ENCODE assay signal across 16 cellular contexts in genomic region chr15:49644364-49644794, GRCh38. TPM values are rescaled to one million over a fixed set of nuclear protein-coding genes. Genes with fewer than 3 reads are reported as not detected.
A peak's percentile ranks its signal among the peaks of the same experiment; 100 is the strongest.
DNase-seq lines count a peak whose midpoint lies in the region; ATAC-seq and TF ChIP-seq lines count a peak whose summit lies in the region.
"Had no signal": no experiment of that assay in that cellular context is flagged by ENCODE, and none has a peak within 500 bp of the region (broad histone marks: within the 10 kb centered on the region; RNA-seq: fewer than 3 reads in every experiment).

No MANE protein-coding gene starts in this region.

- H3K9me3 Mint-ChIP-seq in brain = peaks cover 0 to 5% (median 3%) of the 10 kb centered on the region in 5 experiments
- H3K9me3 Mint-ChIP-seq: activated CD4-positive, alpha-beta T cell treated with anti-CD3 and anti-CD28 coated beads, Interleukin-2, amount 10 ng/mL, durations not matched to agents 24 days and 14 days; CD4-positive, alpha-beta memory T cell had no signal

- H3K4me1 Mint-ChIP-seq in brain = peaks cover 28% of the 10 kb centered on the region
- H3K4me1 Mint-ChIP-seq: activated CD4-positive, alpha-beta T cell treated with anti-CD3 and anti-CD28 coated beads, Interleukin-2, amount 10 ng/mL, durations not matched to agents 24 days and 14 days had no signal

- peaks cover 29% of the 10 kb centered on the region for H3K36me3 Mint-ChIP-seq in brain

- H3K9me3 ChIP-seq in right atrium auricular region (no peaks in the 10 kb centered on the region), aorta (ENCODE audit: control insufficient read depth, low read length) (no peaks in the 10 kb centered on the region)
- H3K9me3 ChIP-seq: spleen had no signal

- H3K4me1 ChIP-seq in right atrium auricular region = peaks cover 0 to 20% of the 10 kb centered on the region in 2 donors
- H3K4me1 ChIP-seq in aorta (ENCODE audit: control insufficient read depth in 1 of 2, insufficient read depth in 2 of 2, low read length in 2 of 2) = peaks cover 5 to 8% of the 10 kb centered on the region in 2 donors
- H3K4me1 ChIP-seq: spleen had no signal

- H3K36me3 ChIP-seq in right atrium auricular region = no peaks in the 10 kb centered on the region
- no peaks in the 10 kb centered on the region for H3K36me3 ChIP-seq in aorta (ENCODE audit: control insufficient read depth in 1 of 2, insufficient read depth in 2 of 2, low read length in 1 of 2)

- ATAC-seq in Right ventricle myocardium inferior (peak; percentile 37), aorta (ENCODE audit: low FRiP score) (no peak), HG03565 (IDR thresholded peaks at IDR 0.05; ENCODE audit: unreplicated experiment) (no peak)

- intact Hi-C loops in Right ventricle myocardium inferior (cut with DNase I) = no loop called here
- intact Hi-C loops in aorta (cut with DNase I) = loop anchor here in 1 of 2 donors (10.0 kb wide), 1 partner anchor 80 kb away; no protein-coding TSS in a partner anchor

- DNase-seq in Right ventricle myocardium inferior (ENCODE audit: missing footprints) (no peak), right atrium auricular region (ENCODE audit: low spot score) (no peak), iris pigment epithelial cell (ENCODE audit: low read depth) (peak; percentile 66), aorta (no peak), NCI-H1436 (lab: John Stamatoyannopoulos, UW) (no peak), HuH-7 (ENCODE audit: low spot score) (no peak)
- DNase-seq: activated CD4-positive, alpha-beta T cell treated with anti-CD3 and anti-CD28 coated beads, Interleukin-2, amount 10 ng/mL, durations not matched to agents 24 days and 14 days; activated T-cell treated with anti-CD3 and anti-CD28 coated beads for 4 hours; CD4-positive, alpha-beta memory T cell; head of caudate nucleus; kidney; spleen; stimulated activated naive CD4-positive, alpha-beta T cell had no signal

- H3K27ac ChIP-seq in right atrium auricular region (peak overlapping the region in 1 of 2 donors; percentile 45), aorta (ENCODE audit: low read depth in 1 of 2, low read length in 2 of 2) (peak overlapping the region; percentile 48 to 69)
- H3K27ac ChIP-seq: spleen had no signal

- H3K27ac Mint-ChIP-seq in brain = peak overlapping the region in 3 of 5 experiments; percentile 15 to 83 (median 78)
- H3K27ac Mint-ChIP-seq: activated CD4-positive, alpha-beta T cell treated with anti-CD3 and anti-CD28 coated beads, Interleukin-2, amount 10 ng/mL, durations not matched to agents 24 days and 14 days; activated naive CD8-positive, alpha-beta T cell had no signal

- H3K4me3 ChIP-seq in right atrium auricular region (no peak overlapping the region), aorta (ENCODE audit: low read length in 2 of 2) (no peak overlapping the region)
- H3K4me3 ChIP-seq: spleen had no signal

- H3K27me3 ChIP-seq in right atrium auricular region (no peaks in the 10 kb centered on the region), aorta (ENCODE audit: control insufficient read depth in 1 of 2, insufficient read depth in 2 of 2, low read length in 1 of 2) (no peaks in the 10 kb centered on the region)
- H3K27me3 ChIP-seq: spleen had no signal

- TF ChIP-seq CTCF in right atrium auricular region (IDR thresholded peaks at IDR 0.05) = no peak
- TF ChIP-seq CTCF in brain (conservative IDR thresholded peaks at IDR 0.05) = no peak

- H3K4me3 Mint-ChIP-seq in brain = no peak overlapping the region
- H3K4me3 Mint-ChIP-seq: activated CD4-positive, alpha-beta T cell treated with anti-CD3 and anti-CD28 coated beads, Interleukin-2, amount 10 ng/mL, durations not matched to agents 24 days and 14 days; activated naive CD8-positive, alpha-beta T cell; CD4-positive, alpha-beta memory T cell had no signal

- peaks cover 4% of the 10 kb centered on the region for H3K27me3 Mint-ChIP-seq in brain
- H3K27me3 Mint-ChIP-seq: activated CD4-positive, alpha-beta T cell treated with anti-CD3 and anti-CD28 coated beads, Interleukin-2, amount 10 ng/mL, durations not matched to agents 24 days and 14 days; activated naive CD8-positive, alpha-beta T cell; CD4-positive, alpha-beta memory T cell had no signal

- 90 to 100% methylated on average over 1 of the region's 1 CpG for WGBS in aorta, 2 donors

RNA-seq across cellular contexts. Expression of gene DTWD1, which starts 23.5 kb away (rescaled TPM):
- 22.1 TPM for total RNA-seq in Right ventricle myocardium inferior
- 10 to 100 TPM; 12.7 to 16.0 TPM for total RNA-seq in right atrium auricular region
- polyA plus RNA-seq in brain (ENCODE audit: insufficient read depth, low read depth, low replicate concordance) = 7.3 TPM
- total RNA-seq in aorta = 10 to 100 TPM; 30.0 to 54.4 TPM
- 10 to 100 TPM; 19.5 to 36.3 TPM for polyA plus RNA-seq in aorta

RNA-seq across cellular contexts. Expression of gene FAM227B, which starts 23.8 kb away (rescaled TPM):
- total RNA-seq in Right ventricle myocardium inferior (19.8 TPM), right atrium auricular region (10 to 100 TPM in 1 of 2 donors, 1 to 10 TPM in 1; 7.5 to 14.4 TPM), aorta (1 to 10 TPM; 4.2 to 4.8 TPM)
- polyA plus RNA-seq in brain (ENCODE audit: insufficient read depth, low read depth, low replicate concordance) (4.9 TPM), aorta (1 to 10 TPM; 5.2 to 6.4 TPM)
